ENCODE assay signal across 8 cellular contexts in genomic region chr5:102753889-102754498, GRCh38. TPM values are rescaled to one million over a fixed set of nuclear protein-coding genes. Genes with fewer than 3 reads are reported as not detected.
A peak's percentile ranks its signal among the peaks of the same experiment; 100 is the strongest.
DNase-seq lines count a peak whose midpoint lies in the region; ATAC-seq, FAIRE-seq and TF ChIP-seq lines count a peak whose summit lies in the region.

No MANE protein-coding gene starts in this region.

- no peak for TF ChIP-seq EP300 in H1 (IDR thresholded peaks at IDR 0.05; ENCODE audit: borderline replicate concordance in 1 of 2, low read depth in 2 of 2, low read length in 2 of 2)

- no peak overlapping the region for H3K14ac ChIP-seq in H1 (ENCODE audit: insufficient read length)

- H3K18ac ChIP-seq in H1 (ENCODE audit: extremely low read depth, low read length): peak overlapping the region; percentile 87

- H3K9me3 Mint-ChIP-seq in Calu3 (ENCODE audit: low read depth, unreplicated experiment): no peaks in the 10 kb centered on the region

- no peak overlapping the region for H2AK5ac ChIP-seq in H1 (ENCODE audit: low read depth, low read length)

- 0 out of 2 replicates have a peak overlapping the region, but pooled peaks have one; percentile 6 for H2BK20ac ChIP-seq in H1 (ENCODE audit: low read length)

- peak overlapping the region; percentile 92 for H3K4me3 Mint-ChIP-seq in Calu3 (ENCODE audit: low read depth, unreplicated experiment)

- POLR2A ChIA-PET in PC-9 (lab: Charles Lee; ENCODE audit: unreplicated experiment): interaction anchor here (0.6 kb wide), 1 partner anchor 916 kb away, joined by 5 read pairs; no protein-coding TSS in a partner anchor
- POLR2A ChIA-PET in H1 (lab: Charles Lee; ENCODE audit: partially characterized antibody): interaction anchor here (1.1 to 1.9 kb wide), 2 partner anchors 9 to 11 kb away, joined by 3 to 17 read pairs; no protein-coding TSS in a partner anchor

- H4K20me1 ChIP-seq in PC-9 (ENCODE audit: insufficient read depth) (no peaks in the 10 kb centered on the region), H1 (replicated peaks in 1 of 2; ENCODE audit: control insufficient read depth in 1 of 2, insufficient read depth in 2 of 2, low read length in 2 of 2) (no peaks in the 10 kb centered on the region)

- peak overlapping the region in 2 of 4 experiments; percentile 49 to 61; a peak in 5 of 7 replicates for H3K9ac ChIP-seq in H1 (replicated peaks in 1 of 4; ENCODE audit: extremely low read depth in 1 of 4, low read depth in 3 of 4, low read length in 3 of 4)

- intact Hi-C loops in Calu3 (cut with micrococcal nuclease; ENCODE audit: unreplicated experiment) (no loop called here), PC-9 (cut with micrococcal nuclease; ENCODE audit: unreplicated experiment) (loop anchor here (10.0 kb wide), 1 partner anchor 69 kb away; no protein-coding TSS in a partner anchor)

- no peaks in the 10 kb centered on the region for H3K79me1 ChIP-seq in H1 (ENCODE audit: low read depth, low read length)

- H3K27ac Mint-ChIP-seq in Calu3 (ENCODE audit: unreplicated experiment): peak overlapping the region; percentile 92

- H4K8ac ChIP-seq in H1 (ENCODE audit: extremely low read depth, insufficient read depth, low read length): peak overlapping the region; percentile 87

- H3K4me3 ChIP-seq in PC-9: peak overlapping the region; percentile 86
- H3K4me3 ChIP-seq in H1 (ENCODE audit: extremely low read depth in 1 of 4, insufficient read depth in 2 of 4, low read depth in 3 of 4, low read length in 4 of 4): peak overlapping the region; percentile 68 to 95 (median 91)
- H3K4me3 ChIP-seq in neuron (ENCODE audit: low read length): peak overlapping the region; percentile 72

- TF ChIP-seq POLR2A in H1 (IDR thresholded peaks at IDR 0.05; ENCODE audit: control extremely low read depth in 1 of 2, low read depth in 2 of 2, low read length in 2 of 2): no peak

- H3F3A ChIP-seq in PC-9 (ENCODE audit: insufficient read depth, low read depth): no peaks in the 10 kb centered on the region

- peaks cover 22% of the 10 kb centered on the region for H3K23me2 ChIP-seq in H1 (ENCODE audit: low read depth, low read length)

- H3K4me2 ChIP-seq in PC-9 (peak overlapping the region; percentile 77), H1 (ENCODE audit: insufficient read depth in 1 of 2, low read depth in 2 of 2, low read length in 2 of 2) (peak overlapping the region; percentile 95 to 98)

- no peak overlapping the region for H4K5ac ChIP-seq in H1 (ENCODE audit: insufficient read length, low read depth, low read length)

- no peak overlapping the region for H3K23ac ChIP-seq in H1 (ENCODE audit: insufficient read length)

- H3K36me3 ChIP-seq in PC-9 (ENCODE audit: low read depth): no peaks in the 10 kb centered on the region
- H3K36me3 ChIP-seq in H1 (ENCODE audit: control insufficient read depth in 2 of 4, insufficient read depth in 4 of 4, low read length in 3 of 4): no peaks in the 10 kb centered on the region
- no peaks in the 10 kb centered on the region for H3K36me3 ChIP-seq in neuron (ENCODE audit: insufficient read depth, low read length)

- 12% methylated on average over 21 of the region's 21 CpGs; no CpG with 5 or more reads in 1 of the 2 experiments for WGBS in H1 (ENCODE audit: extremely low coverage in 1 of 2, insufficient coverage in 1 of 2, insufficient read length in 1 of 2, insufficient replicate concordance in 2 of 2, low coverage in 1 of 2, low lambda C conversion rate in 2 of 2, missing lambda C conversion rate in 1 of 2), 2 experiments

- H3K4me1 Mint-ChIP-seq in Calu3 (ENCODE audit: low read depth, unreplicated experiment): peaks cover 37% of the 10 kb centered on the region

- peak overlapping the region; percentile 50 for H3K4ac ChIP-seq in H1 (replicated peaks; ENCODE audit: insufficient read length, low read depth, low read length)

- H3K9me2 ChIP-seq in PC-9 (ENCODE audit: insufficient read depth): no peaks in the 10 kb centered on the region

- FAIRE-seq in H1 (lab: Jason Lieb, UNC): no peak

- TF ChIP-seq RAD21 in H1 (IDR thresholded peaks at IDR 0.05 in 1 of 2, conservative IDR thresholded peaks at IDR 0.05 in 1 of 2; ENCODE audit: low read depth in 2 of 2, low read length in 2 of 2): no peak

- H2BK12ac ChIP-seq in H1 (ENCODE audit: low read depth, low read length): peak overlapping the region; percentile 84; the same call in 1 of the 2 replicates

- DNase-seq in Calu3 (no peak), PC-9 (peak in 1 of 2 experiments; percentile 4), H1 (ENCODE audit: low read depth in 1 of 2, low spot score in 2 of 2) (no peak), HCEC 1CT (no peak), NCI-H345 (lab: John Stamatoyannopoulos, UW) (no peak)

- no peaks in the 10 kb centered on the region for H3K27me3 Mint-ChIP-seq in Calu3 (ENCODE audit: unreplicated experiment)

- ATAC-seq in HG02759 (IDR thresholded peaks at IDR 0.05; ENCODE audit: unreplicated experiment) (no peak), HG03354 (IDR thresholded peaks at IDR 0.05; ENCODE audit: poor library complexity, severe bottlenecking, unreplicated experiment) (no peak)

- H2BK120ac ChIP-seq in H1 (replicated peaks; ENCODE audit: low read depth, low read length): no peak overlapping the region

- no peak overlapping the region for H2BK15ac ChIP-seq in H1 (ENCODE audit: low read length)

- peak overlapping the region; percentile 78; the same call in 1 of the 2 replicates for H2BK5ac ChIP-seq in H1 (ENCODE audit: low read depth, low read length)

- BruUV-seq in Calu3 (replicated peaks; lab: Mats Ljungman, UMichigan): no TSS peak
- no TSS peak for BruUV-seq in PC-9 (replicated peaks; lab: Mats Ljungman, UMichigan)

- H3K36me3 Mint-ChIP-seq in Calu3 (ENCODE audit: insufficient read depth, unreplicated experiment): peaks cover 29% of the 10 kb centered on the region

- peak overlapping the region; percentile 99 for H2AFZ ChIP-seq in PC-9
- peak overlapping the region; percentile 86 for H2AFZ ChIP-seq in H1 (ENCODE audit: low read length)
- peak overlapping the region; percentile 94 for H2AFZ ChIP-seq in neuron (ENCODE audit: low read depth, low read length)

- CTCF ChIA-PET in Calu3 (lab: Charles Lee): interaction anchor here (0.7 kb wide), 1 partner anchor 1779 kb away, joined by 3 read pairs; no protein-coding TSS in a partner anchor
- CTCF ChIA-PET in PC-9 (lab: Charles Lee): no interaction called here
- CTCF ChIA-PET in H1 (lab: Charles Lee; ENCODE audit: partially characterized antibody): interaction anchor here (1.2 kb wide), 1 partner anchor 72 kb away, joined by 6 read pairs; no protein-coding TSS in a partner anchor

- H3K9me3 ChIP-seq in PC-9 (ENCODE audit: insufficient read depth, low read depth) (no peaks in the 10 kb centered on the region), H1 (ENCODE audit: insufficient read depth in 2 of 2, low read depth in 1 of 2, low read length in 1 of 2) (no peaks in the 10 kb centered on the region), neuron (ENCODE audit: low read length) (no peaks in the 10 kb centered on the region)

- H3K4me1 ChIP-seq in PC-9 (replicated peaks; ENCODE audit: insufficient read depth) (peaks cover 15% of the 10 kb centered on the region; the same call in 1 of the 2 replicates), H1 (replicated peaks in 1 of 4; ENCODE audit: control insufficient read depth in 3 of 4, insufficient read depth in 4 of 4, low read length in 3 of 4) (peaks cover 0 to 13% (median 10%) of the 10 kb centered on the region in 4 experiments; a peak in 6 of 7 replicates), neuron (ENCODE audit: insufficient read depth, low read length) (peaks cover 39% of the 10 kb centered on the region)

- H3K56ac ChIP-seq in H1 (replicated peaks; ENCODE audit: insufficient read length, low read depth, low read length): no peak overlapping the region

- peaks cover 22% of the 10 kb centered on the region for H3K79me2 ChIP-seq in PC-9 (ENCODE audit: low read depth)
- peaks cover 0 to 10% of the 10 kb centered on the region in 2 experiments; a peak in 2 of 4 replicates for H3K79me2 ChIP-seq in H1 (ENCODE audit: control insufficient read depth in 1 of 2, insufficient read depth in 2 of 2, low read length in 2 of 2)

- H3K27me3 ChIP-seq in PC-9 (ENCODE audit: insufficient read depth, low read depth) (no peaks in the 10 kb centered on the region), H1 (replicated peaks in 1 of 4; ENCODE audit: control insufficient read depth in 3 of 4, extremely low read depth in 1 of 4, insufficient read depth in 3 of 4, low read length in 3 of 4) (peaks cover under 1 to 14% (median 13%) of the 10 kb centered on the region in 4 experiments), neuron (ENCODE audit: insufficient read depth, low read length) (no peaks in the 10 kb centered on the region)

- TF ChIP-seq CTCF in Calu3 (IDR thresholded peaks at IDR 0.05; ENCODE audit: unreplicated experiment) (no peak), PC-9 (conservative IDR thresholded peaks at IDR 0.05) (no peak), H1 (IDR thresholded peaks at IDR 0.05; ENCODE audit: control extremely low read depth in 1 of 3, insufficient read depth in 1 of 3, low read depth in 1 of 3, low read length in 3 of 3) (no peak)

- no peak overlapping the region for H3K27ac ChIP-seq in PC-9
- no peak overlapping the region for H3K27ac ChIP-seq in H1 (ENCODE audit: low read depth, low read length)

- peak overlapping the region; percentile 68 for H4K91ac ChIP-seq in H1 (replicated peaks; ENCODE audit: insufficient read length, low read length)

TF ChIP-seq in H1, 55 proteins besides CTCF, POLR2A, EP300 and RAD21:
- TF ChIP-seq HDAC2 (IDR thresholded peaks at IDR 0.05; ENCODE audit: borderline replicate concordance in 1 of 2, low read depth in 2 of 2, low read length in 2 of 2): no peak
- no peak for TF ChIP-seq SP4 (IDR thresholded peaks at IDR 0.05; ENCODE audit: low read length)
- TF ChIP-seq ATF3 (IDR thresholded peaks at IDR 0.05; ENCODE audit: insufficient read depth, low read depth, low read length): no peak

RNA-seq across cellular contexts. Expression of gene PAM, which starts 1.1 kb away (rescaled TPM):
- total RNA-seq in Calu3 (2022) (88.8 and 142 TPM in 2 replicates), PC-9 (2021) (88.4 and 115 TPM in 2 replicates)
- 67.7 and 67.8 TPM in 2 replicates for total RNA-seq in H1 (2021; fragmentation: NEBNext Ultra II Directional; extraction: Animal tissue kit (Norgen Biotek cat#: 25700))
- 30.4 and 32.5 TPM in 2 replicates for polyA plus RNA-seq in H1 (2011; rRNA removed)
- polyA plus RNA-seq in H1 (2011; cell fraction: cytosol; rRNA removed): 30.3 TPM
- polyA plus RNA-seq in H1 (2011; cell fraction: nucleus; rRNA removed): 27.6 TPM
- 30.7 to 44.4 TPM (median 35.2 TPM) in 4 replicates for polyA plus RNA-seq in H1 (2012, experiment 1 of 2)
- polyA plus RNA-seq in H1 (2012, experiment 2 of 2): 5.3 TPM
- 63.2 TPM for polyA plus RNA-seq in H1 (2013, experiment 1 of 2)
- 68.4 TPM for polyA plus RNA-seq in H1 (2013, experiment 2 of 2)
- polyA minus RNA-seq in H1 (2011; rRNA and poly(A)+ RNA removed): 41.9 and 71.9 TPM in 2 replicates
- polyA minus RNA-seq in H1 (2011; cell fraction: cytosol; rRNA and poly(A)+ RNA removed): 33.3 TPM
- 83.2 TPM for polyA minus RNA-seq in H1 (2011; cell fraction: nucleus; rRNA and poly(A)+ RNA removed)
